ENCODE assay signal across 13 cellular contexts in genomic region chr2:97932975-97933662, GRCh38.
DNase-seq lines count a peak whose midpoint lies in the region; ATAC-seq lines count a peak whose summit lies in the region.
"Had no signal": no experiment of that assay in that cellular context is flagged by ENCODE, and none has a peak within 500 bp of the region (broad histone marks: within the 10 kb centered on the region; RNA-seq: fewer than 3 reads in every experiment).

No MANE protein-coding gene starts in this region.

- peaks cover 8% of the 10 kb centered on the region for H3K36me3 Mint-ChIP-seq in stimulated activated memory B cell treated with anti-CD40 and anti-IgM and Interleukin-4, amounts not matched to agents 10 μg/mL and 1 μg/mL and 100 μg/mL, for 72 hours

- peak overlapping the region; percentile 69 for H3K4me3 Mint-ChIP-seq in stimulated activated memory B cell treated with anti-CD40 and anti-IgM and Interleukin-4, amounts not matched to agents 10 μg/mL and 1 μg/mL and 100 μg/mL, for 72 hours
- H3K4me3 Mint-ChIP-seq: activated CD8-positive, alpha-beta memory T cell treated with anti-CD3 and anti-CD28 coated beads, Interleukin-2, amount 10 ng/mL, durations not matched to agents 7 days and 5 days; activated naive CD8-positive, alpha-beta T cell treated with anti-CD3 and anti-CD28 coated beads for 36 hours had no signal

- no peaks in the 10 kb centered on the region for H3K9me3 Mint-ChIP-seq in stimulated activated memory B cell treated with anti-CD40 and anti-IgM and Interleukin-4, amounts not matched to agents 10 μg/mL and 1 μg/mL and 100 μg/mL, for 72 hours

- peak; percentile 51 for DNase-seq in NAMALWA (ENCODE audit: low spot score)
- DNase-seq in DMS153 (lab: John Stamatoyannopoulos, UW): no peak
- DNase-seq in NCI-H446 (lab: John Stamatoyannopoulos, UW): no peak
- no peak for DNase-seq in NCI-H1436 treated with DMSO at 0.1 percent for 48 hours (lab: John Stamatoyannopoulos, UW)
- DNase-seq: activated CD8-positive, alpha-beta memory T cell treated with anti-CD3 and anti-CD28 coated beads, Interleukin-2, amount 10 ng/mL, durations not matched to agents 7 days and 5 days; activated naive CD8-positive, alpha-beta T cell treated with anti-CD3 and anti-CD28 coated beads for 36 hours; COR-L47; NCI-H1694 treated with DMSO at 0.1 percent for 48 hours; stimulated activated CD4-positive, alpha-beta T cell treated with anti-CD3 and anti-CD28 coated beads, Interleukin-4, amount 100 ng/mL, for 4 hours; T1000 had no signal

- peak overlapping the region; percentile 69 for H3K27ac Mint-ChIP-seq in stimulated activated memory B cell treated with anti-CD40 and anti-IgM and Interleukin-4, amounts not matched to agents 10 μg/mL and 1 μg/mL and 100 μg/mL, for 72 hours
- H3K27ac Mint-ChIP-seq: activated CD8-positive, alpha-beta memory T cell treated with anti-CD3 and anti-CD28 coated beads, Interleukin-2, amount 10 ng/mL, durations not matched to agents 7 days and 5 days; activated naive CD8-positive, alpha-beta T cell treated with anti-CD3 and anti-CD28 coated beads for 36 hours had no signal

- ATAC-seq in GM19438 (IDR thresholded peaks at IDR 0.05; ENCODE audit: low read depth, unreplicated experiment): peak; percentile 53
- ATAC-seq in HG02981 (IDR thresholded peaks at IDR 0.05; ENCODE audit: unreplicated experiment): peak; percentile 71
- ATAC-seq in stimulated activated memory B cell treated with anti-CD40 and anti-IgM and Interleukin-4, amounts not matched to agents 10 μg/mL and 1 μg/mL and 100 μg/mL, for 72 hours: peak; percentile 90
- ATAC-seq: activated CD8-positive, alpha-beta memory T cell treated with anti-CD3 and anti-CD28 coated beads, Interleukin-2, amount 10 ng/mL, durations not matched to agents 7 days and 5 days had no signal

- H3K27me3 Mint-ChIP-seq in stimulated activated memory B cell treated with anti-CD40 and anti-IgM and Interleukin-4, amounts not matched to agents 10 μg/mL and 1 μg/mL and 100 μg/mL, for 72 hours: no peaks in the 10 kb centered on the region
- H3K27me3 Mint-ChIP-seq: activated CD8-positive, alpha-beta memory T cell treated with anti-CD3 and anti-CD28 coated beads, Interleukin-2, amount 10 ng/mL, durations not matched to agents 7 days and 5 days; activated naive CD8-positive, alpha-beta T cell treated with anti-CD3 and anti-CD28 coated beads for 36 hours had no signal

- H3K4me1 Mint-ChIP-seq in stimulated activated memory B cell treated with anti-CD40 and anti-IgM and Interleukin-4, amounts not matched to agents 10 μg/mL and 1 μg/mL and 100 μg/mL, for 72 hours: peaks cover 96% of the 10 kb centered on the region
